ENCODE assay signal across 7 cellular contexts in genomic region chr14:104943216-104944015, GRCh38. TPM values are rescaled to one million over a fixed set of nuclear protein-coding genes. Genes with fewer than 3 reads are reported as not detected.
"Had no signal": no experiment of that assay in that cellular context is flagged by ENCODE, and none has a peak within 500 bp of the region (broad histone marks: within the 10 kb centered on the region; RNA-seq: fewer than 3 reads in every experiment).

No MANE protein-coding gene starts in this region.

RNA-seq across cellular contexts. Expression of gene PLD4, which starts 18.7 kb away (rescaled TPM):
- total RNA-seq: activated CD8-positive, alpha-beta T cell treated with anti-CD3 and anti-CD28 coated beads for 36 hours; activated naive CD4-positive, alpha-beta T cell treated with anti-CD3 and anti-CD28 coated beads for 36 hours; activated T-helper 17 cell treated with anti-CD3 and anti-CD28 coated beads, Interleukin-2, amount 50 U/mL, for 72 hours; bronchial epithelial cell; foreskin keratinocyte; gastrocnemius medialis had no signal

RNA-seq across cellular contexts. Expression of gene AHNAK2, which starts 34.8 kb away (rescaled TPM):
- total RNA-seq: activated B cell treated with CpG ODN at 0.5 μM for 24 hours had no signal
